ENCODE assay signal across 1 cellular context in genomic region chr9:742104-742503, GRCh38.
TF ChIP-seq lines count a peak whose summit lies in the region.

No MANE protein-coding gene starts in this region.

TF ChIP-seq in IMR-90, 13 proteins besides CTCF, POLR2A, EP300 and RAD21:
- TF ChIP-seq, protein P1, sequence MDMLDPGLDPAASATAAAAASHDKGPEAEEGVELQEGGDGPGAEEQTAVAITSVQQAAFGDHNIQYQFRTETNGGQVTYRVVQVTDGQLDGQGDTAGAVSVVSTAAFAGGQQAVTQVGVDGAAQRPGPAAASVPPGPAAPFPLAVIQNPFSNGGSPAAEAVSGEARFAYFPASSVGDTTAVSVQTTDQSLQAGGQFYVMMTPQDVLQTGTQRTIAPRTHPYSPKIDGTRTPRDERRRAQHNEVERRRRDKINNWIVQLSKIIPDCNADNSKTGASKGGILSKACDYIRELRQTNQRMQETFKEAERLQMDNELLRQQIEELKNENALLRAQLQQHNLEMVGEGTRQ (IDR thresholded peaks at IDR 0.05; ENCODE audit: low read depth, low read length), result no peak
- TF ChIP-seq FOS (IDR thresholded peaks at IDR 0.05; ENCODE audit: low read depth, low read length) (no peak), RFX5 (IDR thresholded peaks at IDR 0.05; ENCODE audit: low read depth, low read length) (no peak), MXI1 (IDR thresholded peaks at IDR 0.05; ENCODE audit: borderline replicate concordance, low read depth, low read length) (no peak), MAZ (IDR thresholded peaks at IDR 0.05; ENCODE audit: borderline replicate concordance, low read depth, low read length) (no peak), BHLHE40 (IDR thresholded peaks at IDR 0.05; ENCODE audit: low read depth, low read length) (no peak), NFE2L2 (IDR thresholded peaks at IDR 0.05; ENCODE audit: low read depth, low read length) (no peak), SMC3 (IDR thresholded peaks at IDR 0.05; ENCODE audit: low read depth, low read length) (no peak), ELK1 (IDR thresholded peaks at IDR 0.05; ENCODE audit: borderline replicate concordance, low read depth, low read length) (no peak), CEBPB (IDR thresholded peaks at IDR 0.05; ENCODE audit: low read depth, low read length) (no peak), MAFK (IDR thresholded peaks at IDR 0.05; ENCODE audit: low read depth, low read length) (no peak), CHD1 (IDR thresholded peaks at IDR 0.05; ENCODE audit: low read depth, low read length) (no peak)
